In genomic region chr17:1713878-1714487, GRCh38 we compare ENCODE assay signal across 8 cellular contexts. TPM values are rescaled to one million over a fixed set of nuclear protein-coding genes. Genes with fewer than 3 reads are reported as not detected.
DNase-seq lines count a peak whose midpoint lies in the region; ATAC-seq and TF ChIP-seq lines count a peak whose summit lies in the region.

No MANE protein-coding gene starts in this region.

- peaks cover 53% of the 10 kb centered on the region for H3K27me3 ChIP-seq in DOHH2 (ENCODE audit: control insufficient read depth, low read length)
- H3K27me3 ChIP-seq in iPS-20b (ENCODE audit: insufficient read depth, low read length): peaks cover 17% of the 10 kb centered on the region; the same call in 1 of the 2 replicates

- H3K9me2 ChIP-seq in DOHH2 (replicated peaks; ENCODE audit: control insufficient read depth, low read length): no peaks in the 10 kb centered on the region

- peaks cover 7% of the 10 kb centered on the region for H3F3A ChIP-seq in DOHH2 (ENCODE audit: control insufficient read depth, insufficient read depth)

- peak; percentile 43 for DNase-seq in KBM-7
- DNase-seq in activated T-helper 2 cell treated with anti-CD3 and anti-CD28 coated beads, Interferon-gamma antibody, Interleukin-2, Interleukin-4, amounts not matched to agents 10 μg/mL and 5 μg/mL and 100 μg/mL, durations not matched to agents 14 hours and 24 hours and 36 hours (ENCODE audit: low spot score): no peak
- no peak for DNase-seq in stimulated activated naive B cell treated with anti-CD40 and anti-IgM and Interleukin-4, amounts not matched to agents 10 μg/mL and 1 μg/mL and 100 μg/mL, for 72 hours
- DNase-seq in stimulated activated CD4-positive, alpha-beta T cell treated with anti-CD3 and anti-CD28 coated beads, Interleukin-1b, Interleukin-23, amount 100 ng/mL, for 48 hours: no peak
- no peak for DNase-seq in T-helper 9 cell

- peak overlapping the region; percentile 78; the same call in 1 of the 2 replicates for H3K9ac ChIP-seq in iPS-20b (ENCODE audit: low read depth, low read length)

- peak; percentile 81 for TF ChIP-seq CTCF in DOHH2 (IDR thresholded peaks at IDR 0.05; ENCODE audit: low read depth, low read length, poor library complexity, severe bottlenecking)

- H3K4me1 ChIP-seq in DOHH2 (ENCODE audit: control insufficient read depth, low read length) (peaks cover 43% of the 10 kb centered on the region), iPS-20b (ENCODE audit: insufficient read depth, low read length) (peaks cover 21% of the 10 kb centered on the region)

- H4K20me1 ChIP-seq in DOHH2 (ENCODE audit: control insufficient read depth, insufficient read depth, low read depth, low read length): no peaks in the 10 kb centered on the region

- H3K9me3 ChIP-seq in DOHH2 (ENCODE audit: control insufficient read depth, insufficient read depth, low read length) (no peaks in the 10 kb centered on the region), iPS-20b (ENCODE audit: insufficient read depth, low read depth, low read length) (no peaks in the 10 kb centered on the region)

- no peaks in the 10 kb centered on the region for H3K79me2 ChIP-seq in DOHH2 (ENCODE audit: control insufficient read depth, low read length)

- peak overlapping the region; percentile 93; the same call in 1 of the 2 replicates for H3K4me2 ChIP-seq in DOHH2 (ENCODE audit: low read length)

- H3K4me3 ChIP-seq in DOHH2 (ENCODE audit: low read length): no peak overlapping the region
- peak overlapping the region; percentile 77 for H3K4me3 ChIP-seq in iPS-20b (ENCODE audit: low read length)

- in situ Hi-C loops in KBM-7 (cut with MboI; ENCODE audit: low pct_unique_long_range_greater_than_20kb, low sequenced_read_pairs): no loop called here

- peaks cover 20% of the 10 kb centered on the region for H3K36me3 Mint-ChIP-seq in activated T-helper 2 cell treated with anti-CD3 and anti-CD28 coated beads, Interferon-gamma antibody, Interleukin-2, Interleukin-4, amounts not matched to agents 10 μg/mL and 5 μg/mL and 100 μg/mL, durations not matched to agents 14 hours and 24 hours and 36 hours (ENCODE audit: low read depth)
- H3K36me3 Mint-ChIP-seq in stimulated activated naive B cell treated with anti-CD40 and anti-IgM and Interleukin-4, amounts not matched to agents 10 μg/mL and 1 μg/mL and 100 μg/mL, for 72 hours: peaks cover 33 to 43% of the 10 kb centered on the region in 2 donors

- H3K27ac Mint-ChIP-seq in activated T-helper 2 cell treated with anti-CD3 and anti-CD28 coated beads, Interferon-gamma antibody, Interleukin-2, Interleukin-4, amounts not matched to agents 10 μg/mL and 5 μg/mL and 100 μg/mL, durations not matched to agents 14 hours and 24 hours and 36 hours: no peak overlapping the region
- H3K27ac Mint-ChIP-seq in stimulated activated naive B cell treated with anti-CD40 and anti-IgM and Interleukin-4, amounts not matched to agents 10 μg/mL and 1 μg/mL and 100 μg/mL, for 72 hours: peak overlapping the region; percentile 65

- no peaks in the 10 kb centered on the region for H3K36me3 ChIP-seq in DOHH2 (ENCODE audit: control insufficient read depth, low read length)
- H3K36me3 ChIP-seq in iPS-20b (ENCODE audit: insufficient read depth, low read depth, low read length): peaks cover 16% of the 10 kb centered on the region

- H3K9me3 Mint-ChIP-seq in activated T-helper 2 cell treated with anti-CD3 and anti-CD28 coated beads, Interferon-gamma antibody, Interleukin-2, Interleukin-4, amounts not matched to agents 10 μg/mL and 5 μg/mL and 100 μg/mL, durations not matched to agents 14 hours and 24 hours and 36 hours: no peaks in the 10 kb centered on the region
- no peaks in the 10 kb centered on the region for H3K9me3 Mint-ChIP-seq in stimulated activated naive B cell treated with anti-CD40 and anti-IgM and Interleukin-4, amounts not matched to agents 10 μg/mL and 1 μg/mL and 100 μg/mL, for 72 hours

- peak overlapping the region; percentile 72 for H3K4me3 Mint-ChIP-seq in activated T-helper 2 cell treated with anti-CD3 and anti-CD28 coated beads, Interferon-gamma antibody, Interleukin-2, Interleukin-4, amounts not matched to agents 10 μg/mL and 5 μg/mL and 100 μg/mL, durations not matched to agents 14 hours and 24 hours and 36 hours (ENCODE audit: low read depth)
- peak overlapping the region; percentile 87 to 99 for H3K4me3 Mint-ChIP-seq in stimulated activated naive B cell treated with anti-CD40 and anti-IgM and Interleukin-4, amounts not matched to agents 10 μg/mL and 1 μg/mL and 100 μg/mL, for 72 hours

- intact Hi-C loops in activated T-helper 2 cell treated with anti-CD3 and anti-CD28 coated beads, Interferon-gamma antibody, Interleukin-2, Interleukin-4, amounts not matched to agents 10 μg/mL and 5 μg/mL and 100 μg/mL, durations not matched to agents 14 hours and 24 hours and 36 hours (cut with micrococcal nuclease): no loop called here

- no peak for ATAC-seq in stimulated activated naive B cell treated with anti-CD40 and anti-IgM and Interleukin-4, amounts not matched to agents 10 μg/mL and 1 μg/mL and 100 μg/mL, for 72 hours (replicated peaks)
- no peak for ATAC-seq in HG02623 (IDR thresholded peaks at IDR 0.05; ENCODE audit: unreplicated experiment)

- H3K27me3 Mint-ChIP-seq in activated T-helper 2 cell treated with anti-CD3 and anti-CD28 coated beads, Interferon-gamma antibody, Interleukin-2, Interleukin-4, amounts not matched to agents 10 μg/mL and 5 μg/mL and 100 μg/mL, durations not matched to agents 14 hours and 24 hours and 36 hours (ENCODE audit: low read depth): peaks cover 28% of the 10 kb centered on the region
- H3K27me3 Mint-ChIP-seq in stimulated activated naive B cell treated with anti-CD40 and anti-IgM and Interleukin-4, amounts not matched to agents 10 μg/mL and 1 μg/mL and 100 μg/mL, for 72 hours: peaks cover 50 to 60% of the 10 kb centered on the region in 2 donors

- H3K27ac ChIP-seq in DOHH2 (ENCODE audit: low read depth, low read length): no peak overlapping the region
- H3K27ac ChIP-seq in iPS-20b (ENCODE audit: low read length): no peak overlapping the region

- peaks cover 19% of the 10 kb centered on the region for H3K4me1 Mint-ChIP-seq in activated T-helper 2 cell treated with anti-CD3 and anti-CD28 coated beads, Interferon-gamma antibody, Interleukin-2, Interleukin-4, amounts not matched to agents 10 μg/mL and 5 μg/mL and 100 μg/mL, durations not matched to agents 14 hours and 24 hours and 36 hours (ENCODE audit: low read depth)
- peaks cover 18 to 53% of the 10 kb centered on the region in 2 donors for H3K4me1 Mint-ChIP-seq in stimulated activated naive B cell treated with anti-CD40 and anti-IgM and Interleukin-4, amounts not matched to agents 10 μg/mL and 1 μg/mL and 100 μg/mL, for 72 hours

RNA-seq across cellular contexts. Expression of gene TLCD2, which starts 3.8 kb away (rescaled TPM):
- total RNA-seq in activated T-helper 2 cell treated with anti-CD3 and anti-CD28 coated beads, Interferon-gamma antibody, Interleukin-2, Interleukin-4, amounts not matched to agents 10 μg/mL and 5 μg/mL and 100 μg/mL, durations not matched to agents 14 hours and 24 hours and 36 hours: 0.09 and 0.30 TPM in 2 replicates

RNA-seq across cellular contexts. Expression of gene WDR81, which starts 10.5 kb away (rescaled TPM):
- 16.9 and 17.3 TPM in 2 replicates for total RNA-seq in activated T-helper 2 cell treated with anti-CD3 and anti-CD28 coated beads, Interferon-gamma antibody, Interleukin-2, Interleukin-4, amounts not matched to agents 10 μg/mL and 5 μg/mL and 100 μg/mL, durations not matched to agents 14 hours and 24 hours and 36 hours

RNA-seq across cellular contexts. Expression of gene SERPINF2, which starts 28.7 kb away (rescaled TPM):
- total RNA-seq in activated T-helper 2 cell treated with anti-CD3 and anti-CD28 coated beads, Interferon-gamma antibody, Interleukin-2, Interleukin-4, amounts not matched to agents 10 μg/mL and 5 μg/mL and 100 μg/mL, durations not matched to agents 14 hours and 24 hours and 36 hours: 0.14 TPM in 1 of 2 replicates, not detected in the other

RNA-seq across cellular contexts. Expression of gene PRPF8, which starts 29.3 kb away (rescaled TPM):
- total RNA-seq in activated T-helper 2 cell treated with anti-CD3 and anti-CD28 coated beads, Interferon-gamma antibody, Interleukin-2, Interleukin-4, amounts not matched to agents 10 μg/mL and 5 μg/mL and 100 μg/mL, durations not matched to agents 14 hours and 24 hours and 36 hours: 435 and 439 TPM in 2 replicates

RNA-seq across cellular contexts. Expression of gene SERPINF1, which starts 47.9 kb away (rescaled TPM):
- not detected in 2 replicates for total RNA-seq in activated T-helper 2 cell treated with anti-CD3 and anti-CD28 coated beads, Interferon-gamma antibody, Interleukin-2, Interleukin-4, amounts not matched to agents 10 μg/mL and 5 μg/mL and 100 μg/mL, durations not matched to agents 14 hours and 24 hours and 36 hours
